ENCODE assay signal across 1 cellular context in the genomic region with DNA sequence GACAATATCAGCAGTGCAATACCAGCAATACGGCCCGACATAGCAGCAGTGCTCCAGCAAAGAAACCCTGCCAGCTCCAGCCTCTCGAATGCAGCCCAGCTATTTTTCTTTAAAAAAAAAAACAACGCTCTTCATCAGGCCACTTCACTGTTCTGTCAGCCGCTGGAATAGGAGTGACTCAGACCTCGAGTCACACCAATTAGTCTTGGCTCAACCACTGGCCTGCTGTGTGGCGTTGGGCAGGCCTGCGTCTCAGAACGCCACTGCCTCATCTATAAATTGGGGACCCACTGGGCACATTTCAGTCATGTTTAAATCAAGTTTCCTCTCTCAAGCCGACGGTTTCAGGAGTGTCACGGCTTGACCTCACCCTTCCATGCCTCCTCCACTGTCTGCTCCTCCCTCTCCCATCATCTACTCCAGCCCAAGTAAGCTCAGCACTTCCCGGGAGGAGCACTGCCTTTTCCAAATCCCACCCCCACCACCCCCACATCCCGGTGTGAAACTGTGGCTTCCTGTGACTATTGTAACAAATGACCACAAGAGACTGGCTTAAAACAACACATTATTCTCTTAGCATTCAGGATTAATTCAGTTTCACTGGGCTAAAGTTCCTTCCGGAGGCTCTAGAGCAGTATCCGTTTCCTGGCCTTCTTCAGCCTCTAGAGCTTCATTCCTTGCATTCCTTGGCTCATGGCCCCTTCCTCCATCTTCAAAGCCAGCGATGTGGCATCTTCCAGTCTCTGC.
TF ChIP-seq lines count a peak whose summit lies in the region.

No MANE protein-coding gene starts in this region.

TF ChIP-seq in GM23338, 12 proteins besides CTCF, POLR2A, EP300 and RAD21 (continued from another document):
- TF ChIP-seq REST (IDR thresholded peaks at IDR 0.05; ENCODE audit: unreplicated experiment) (no peak), EZH2 (IDR thresholded peaks at IDR 0.05; ENCODE audit: low read depth, unreplicated experiment) (no peak), POLR2AphosphoS5 (IDR thresholded peaks at IDR 0.05; ENCODE audit: low read depth) (no peak), EZH2phosphoT487 (IDR thresholded peaks at IDR 0.05; ENCODE audit: unreplicated experiment) (no peak), ETS1 (IDR thresholded peaks at IDR 0.05) (no peak)
- TF ChIP-seq, protein P1, sequence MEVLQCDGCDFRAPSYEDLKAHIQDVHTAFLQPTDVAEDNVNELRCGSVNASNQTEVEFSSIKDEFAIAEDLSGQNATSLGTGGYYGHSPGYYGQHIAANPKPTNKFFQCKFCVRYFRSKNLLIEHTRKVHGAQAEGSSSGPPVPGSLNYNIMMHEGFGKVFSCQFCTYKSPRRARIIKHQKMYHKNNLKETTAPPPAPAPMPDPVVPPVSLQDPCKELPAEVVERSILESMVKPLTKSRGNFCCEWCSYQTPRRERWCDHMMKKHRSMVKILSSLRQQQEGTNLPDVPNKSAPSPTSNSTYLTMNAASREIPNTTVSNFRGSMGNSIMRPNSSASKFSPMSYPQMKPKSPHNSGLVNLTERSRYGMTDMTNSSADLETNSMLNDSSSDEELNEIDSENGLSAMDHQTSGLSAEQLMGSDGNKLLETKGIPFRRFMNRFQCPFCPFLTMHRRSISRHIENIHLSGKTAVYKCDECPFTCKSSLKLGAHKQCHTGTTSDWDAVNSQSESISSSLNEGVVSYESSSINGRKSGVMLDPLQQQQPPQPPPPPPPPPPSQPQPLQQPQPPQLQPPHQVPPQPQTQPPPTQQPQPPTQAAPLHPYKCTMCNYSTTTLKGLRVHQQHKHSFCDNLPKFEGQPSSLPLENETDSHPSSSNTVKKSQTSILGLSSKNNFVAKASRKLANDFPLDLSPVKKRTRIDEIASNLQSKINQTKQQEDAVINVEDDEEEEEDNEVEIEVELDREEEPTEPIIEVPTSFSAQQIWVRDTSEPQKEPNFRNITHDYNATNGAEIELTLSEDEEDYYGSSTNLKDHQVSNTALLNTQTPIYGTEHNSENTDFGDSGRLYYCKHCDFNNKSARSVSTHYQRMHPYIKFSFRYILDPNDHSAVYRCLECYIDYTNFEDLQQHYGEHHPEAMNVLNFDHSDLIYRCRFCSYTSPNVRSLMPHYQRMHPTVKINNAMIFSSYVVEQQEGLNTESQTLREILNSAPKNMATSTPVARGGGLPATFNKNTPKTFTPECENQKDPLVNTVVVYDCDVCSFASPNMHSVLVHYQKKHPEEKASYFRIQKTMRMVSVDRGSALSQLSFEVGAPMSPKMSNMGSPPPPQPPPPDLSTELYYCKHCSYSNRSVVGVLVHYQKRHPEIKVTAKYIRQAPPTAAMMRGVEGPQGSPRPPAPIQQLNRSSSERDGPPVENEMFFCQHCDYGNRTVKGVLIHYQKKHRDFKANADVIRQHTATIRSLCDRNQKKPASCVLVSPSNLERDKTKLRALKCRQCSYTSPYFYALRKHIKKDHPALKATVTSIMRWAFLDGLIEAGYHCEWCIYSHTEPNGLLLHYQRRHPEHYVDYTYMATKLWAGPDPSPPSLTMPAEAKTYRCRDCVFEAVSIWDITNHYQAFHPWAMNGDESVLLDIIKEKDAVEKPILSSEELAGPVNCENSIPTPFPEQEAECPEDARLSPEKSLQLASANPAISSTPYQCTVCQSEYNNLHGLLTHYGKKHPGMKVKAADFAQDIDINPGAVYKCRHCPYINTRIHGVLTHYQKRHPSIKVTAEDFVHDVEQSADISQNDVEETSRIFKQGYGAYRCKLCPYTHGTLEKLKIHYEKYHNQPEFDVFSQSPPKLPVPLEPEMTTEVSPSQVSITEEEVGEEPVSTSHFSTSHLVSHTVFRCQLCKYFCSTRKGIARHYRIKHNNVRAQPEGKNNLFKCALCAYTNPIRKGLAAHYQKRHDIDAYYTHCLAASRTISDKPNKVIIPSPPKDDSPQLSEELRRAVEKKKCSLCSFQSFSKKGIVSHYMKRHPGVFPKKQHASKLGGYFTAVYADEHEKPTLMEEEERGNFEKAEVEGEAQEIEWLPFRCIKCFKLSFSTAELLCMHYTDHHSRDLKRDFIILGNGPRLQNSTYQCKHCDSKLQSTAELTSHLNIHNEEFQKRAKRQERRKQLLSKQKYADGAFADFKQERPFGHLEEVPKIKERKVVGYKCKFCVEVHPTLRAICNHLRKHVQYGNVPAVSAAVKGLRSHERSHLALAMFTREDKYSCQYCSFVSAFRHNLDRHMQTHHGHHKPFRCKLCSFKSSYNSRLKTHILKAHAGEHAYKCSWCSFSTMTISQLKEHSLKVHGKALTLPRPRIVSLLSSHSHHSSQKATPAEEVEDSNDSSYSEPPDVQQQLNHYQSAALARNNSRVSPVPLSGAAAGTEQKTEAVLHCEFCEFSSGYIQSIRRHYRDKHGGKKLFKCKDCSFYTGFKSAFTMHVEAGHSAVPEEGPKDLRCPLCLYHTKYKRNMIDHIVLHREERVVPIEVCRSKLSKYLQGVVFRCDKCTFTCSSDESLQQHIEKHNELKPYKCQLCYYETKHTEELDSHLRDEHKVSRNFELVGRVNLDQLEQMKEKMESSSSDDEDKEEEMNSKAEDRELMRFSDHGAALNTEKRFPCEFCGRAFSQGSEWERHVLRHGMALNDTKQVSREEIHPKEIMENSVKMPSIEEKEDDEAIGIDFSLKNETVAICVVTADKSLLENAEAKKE (CRISPR knock-in tag; IDR thresholded peaks at IDR 0.05): no peak
